ENCODE assay signal across 12 cellular contexts in the genomic region with DNA sequence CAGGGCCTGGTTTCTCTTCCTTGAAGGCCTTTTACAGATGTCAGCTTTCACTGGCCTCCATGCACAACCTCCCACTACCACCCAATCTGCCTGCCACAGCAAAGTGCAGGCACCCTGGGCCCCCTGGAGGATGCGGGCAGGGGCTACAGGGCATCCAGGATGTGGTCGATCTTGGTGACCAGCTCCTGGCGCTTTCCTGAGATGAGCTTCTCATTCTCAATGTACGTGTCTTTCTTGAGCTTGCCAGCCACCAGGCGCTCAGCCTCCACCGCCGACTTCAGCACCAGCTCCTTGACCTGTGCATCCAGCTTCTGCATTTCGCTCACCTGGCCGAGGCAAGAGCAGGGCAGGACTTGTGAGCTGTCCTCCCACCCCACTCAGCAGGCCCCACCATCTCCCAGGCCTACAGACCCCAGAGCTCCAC. TPM values are rescaled to one million over a fixed set of nuclear protein-coding genes. Genes with fewer than 3 reads are reported as not detected.
DNase-seq lines count a peak whose midpoint lies in the region; ATAC-seq and TF ChIP-seq lines count a peak whose summit lies in the region.
"Had no signal": no experiment of that assay in that cellular context is flagged by ENCODE, and none has a peak within 500 bp of the region (broad histone marks: within the 10 kb centered on the region; RNA-seq: fewer than 3 reads in every experiment).

No MANE protein-coding gene starts in this region.

- no peak overlapping the region for H3K4me2 ChIP-seq in KMS-11

- H2AFZ ChIP-seq in KMS-11 (ENCODE audit: low read depth) = no peak overlapping the region

- peaks cover 11% of the 10 kb centered on the region; the same call in 1 of the 2 replicates for H3K36me3 ChIP-seq in KMS-11 (ENCODE audit: insufficient read depth)
- peaks cover 3 to 70% (median 59%) of the 10 kb centered on the region in 6 donors for H3K36me3 ChIP-seq in spleen

- H3K27me3 ChIP-seq in KMS-11 (ENCODE audit: insufficient read depth, low read depth) (no peaks in the 10 kb centered on the region), spleen (replicated peaks in 1 of 7) (no peaks in the 10 kb centered on the region), dorsolateral prefrontal cortex (no peaks in the 10 kb centered on the region)

- no peak for ATAC-seq in activated CD8-positive, alpha-beta memory T cell treated with anti-CD3 and anti-CD28 coated beads, Interleukin-2, amount 10 ng/mL, durations not matched to agents 7 days and 5 days
- ATAC-seq in activated naive CD8-positive, alpha-beta T cell treated with anti-CD3 and anti-CD28 coated beads, Interleukin-2, amount 50 U/mL, for 24 hours = no peak
- ATAC-seq in GM21367 (IDR thresholded peaks at IDR 0.05; ENCODE audit: unreplicated experiment) = no peak

- TF ChIP-seq POLR2A in spleen (IDR thresholded peaks at IDR 0.05) = no peak

- no peaks in the 10 kb centered on the region; the same call in 1 of the 2 replicates for H4K20me1 ChIP-seq in KMS-11 (ENCODE audit: insufficient read depth)

- no peaks in the 10 kb centered on the region for H3K9me3 ChIP-seq in spleen

- 78 to 91% (median 82%) methylated on average over 8 to 9 of the region's 9 CpGs for WGBS in spleen, 5 donors

- TF ChIP-seq CTCF in KMS-11 (conservative IDR thresholded peaks at IDR 0.05; ENCODE audit: low read depth, low read length) (0 out of 2 replicates have a peak, but pooled peaks have one; percentile 19), spleen (IDR thresholded peaks at IDR 0.05 in 8 of 11, conservative IDR thresholded peaks at IDR 0.05 in 3 of 11) (no peak), dorsolateral prefrontal cortex (IDR thresholded peaks at IDR 0.05 in 54 of 56, conservative IDR thresholded peaks at IDR 0.05 in 2 of 56; ENCODE audit: low read depth in 1 of 56, partially characterized antibody in 56 of 56) (no peak)

- no peak overlapping the region for H3K9ac ChIP-seq in KMS-11

- DNase-seq in activated CD8-positive, alpha-beta memory T cell treated with anti-CD3 and anti-CD28 coated beads, Interleukin-2, amount 10 ng/mL, durations not matched to agents 7 days and 5 days = peak; percentile 73
- no peak for DNase-seq in activated CD8-positive, alpha-beta memory T cell treated with anti-CD3 and anti-CD28 coated beads, Interleukin-2, amount 50 U/mL, for 48 hours
- peak; percentile 31 for DNase-seq in activated naive CD8-positive, alpha-beta T cell treated with anti-CD3 and anti-CD28 coated beads, Interleukin-2, amount 50 U/mL, for 24 hours
- DNase-seq in spleen = no peak
- no peak for DNase-seq in dorsolateral prefrontal cortex
- DNase-seq in G401 (ENCODE audit: low spot score) = no peak
- DNase-seq: activated gamma-delta T cell; effector CD8-positive, alpha-beta T cell; NCI-H446 treated with DMSO at 0.1 percent for 48 hours had no signal

- in situ Hi-C loops in G401 (cut with HindIII; ENCODE audit: low sequenced_read_pairs) = no loop called here

- CTCF ChIA-PET in activated CD8-positive, alpha-beta memory T cell treated with anti-CD3 and anti-CD28 coated beads, Interleukin-2, amount 10 ng/mL, durations not matched to agents 7 days and 5 days (lab: Charles Lee) = interaction anchor here (0.9 to 1.2 kb wide), 6 partner anchors 10 to 175 kb away, joined by 3 to 5 read pairs (median 3); no protein-coding TSS in a partner anchor

- no peaks in the 10 kb centered on the region for H3K9me3 Mint-ChIP-seq in activated CD8-positive, alpha-beta memory T cell treated with anti-CD3 and anti-CD28 coated beads, Interleukin-2, amount 10 ng/mL, durations not matched to agents 7 days and 5 days (ENCODE audit: low read depth)
- no peaks in the 10 kb centered on the region for H3K9me3 Mint-ChIP-seq in activated naive CD8-positive, alpha-beta T cell treated with anti-CD3 and anti-CD28 coated beads, Interleukin-2, amount 50 U/mL, for 24 hours

- H3K4me1 Mint-ChIP-seq in activated CD8-positive, alpha-beta memory T cell treated with anti-CD3 and anti-CD28 coated beads, Interleukin-2, amount 10 ng/mL, durations not matched to agents 7 days and 5 days = peaks cover 46% of the 10 kb centered on the region
- H3K4me1 Mint-ChIP-seq in activated naive CD8-positive, alpha-beta T cell treated with anti-CD3 and anti-CD28 coated beads, Interleukin-2, amount 50 U/mL, for 24 hours = peaks cover 43% of the 10 kb centered on the region

- H3K36me3 Mint-ChIP-seq in activated CD8-positive, alpha-beta memory T cell treated with anti-CD3 and anti-CD28 coated beads, Interleukin-2, amount 10 ng/mL, durations not matched to agents 7 days and 5 days = peaks cover 54% of the 10 kb centered on the region
- peaks cover 59% of the 10 kb centered on the region for H3K36me3 Mint-ChIP-seq in activated naive CD8-positive, alpha-beta T cell treated with anti-CD3 and anti-CD28 coated beads, Interleukin-2, amount 50 U/mL, for 24 hours (ENCODE audit: low read depth)

- peaks cover 22% of the 10 kb centered on the region for H3K4me1 ChIP-seq in KMS-11 (ENCODE audit: low read depth, poor library complexity, severe bottlenecking)
- peaks cover 20 to 84% (median 61%) of the 10 kb centered on the region in 6 donors for H3K4me1 ChIP-seq in spleen

- H3K27ac Mint-ChIP-seq in activated CD8-positive, alpha-beta memory T cell treated with anti-CD3 and anti-CD28 coated beads, Interleukin-2, amount 10 ng/mL, durations not matched to agents 7 days and 5 days = peak overlapping the region; percentile 85
- H3K27ac Mint-ChIP-seq in activated naive CD8-positive, alpha-beta T cell treated with anti-CD3 and anti-CD28 coated beads, Interleukin-2, amount 50 U/mL, for 24 hours = peak overlapping the region; percentile 85

- H3K4me3 ChIP-seq in KMS-11 (IDR thresholded peaks at IDR 0.05; ENCODE audit: insufficient read depth, low read depth, low read length) (no peak overlapping the region), spleen (no peak overlapping the region), dorsolateral prefrontal cortex (no peak overlapping the region)
- H3K4me3 ChIP-seq: skin epidermis had no signal

- H3K79me2 ChIP-seq in KMS-11 (ENCODE audit: insufficient read depth, low read depth) = peaks cover 29% of the 10 kb centered on the region; the same call in 1 of the 2 replicates

- H3K4me3 Mint-ChIP-seq in activated CD8-positive, alpha-beta memory T cell treated with anti-CD3 and anti-CD28 coated beads, Interleukin-2, amount 10 ng/mL, durations not matched to agents 7 days and 5 days = no peak overlapping the region
- H3K4me3 Mint-ChIP-seq in activated naive CD8-positive, alpha-beta T cell treated with anti-CD3 and anti-CD28 coated beads, Interleukin-2, amount 50 U/mL, for 24 hours = peak overlapping the region; percentile 32

- intact Hi-C loops in spleen (cut with DNase I; ENCODE audit: low total_unique reads) (no loop called here), dorsolateral prefrontal cortex (cut with DNase I) (no loop called here)

- H3K27me3 Mint-ChIP-seq in activated CD8-positive, alpha-beta memory T cell treated with anti-CD3 and anti-CD28 coated beads, Interleukin-2, amount 10 ng/mL, durations not matched to agents 7 days and 5 days = no peaks in the 10 kb centered on the region
- no peaks in the 10 kb centered on the region for H3K27me3 Mint-ChIP-seq in activated naive CD8-positive, alpha-beta T cell treated with anti-CD3 and anti-CD28 coated beads, Interleukin-2, amount 50 U/mL, for 24 hours

- H3K27ac ChIP-seq in KMS-11 (no peak overlapping the region), spleen (peak overlapping the region in 5 of 8 donors; percentile 76 to 95 (median 93)), dorsolateral prefrontal cortex (peak overlapping the region in 5 of 59 donors; percentile 4 to 39 (median 25))
- H3K27ac ChIP-seq: skin epidermis had no signal

RNA-seq across cellular contexts. Expression of gene RPN1, which starts 30.3 kb away (rescaled TPM):
- 100 to 1,000 TPM; 151 to 175 TPM for total RNA-seq in activated CD8-positive, alpha-beta memory T cell treated with anti-CD3 and anti-CD28 coated beads, Interleukin-2, amount 10 ng/mL, durations not matched to agents 7 days and 5 days
- 100 to 1,000 TPM; 128 to 263 (median 190) TPM for total RNA-seq in spleen
- 10 to 100 TPM; 44.9 to 78.1 (median 75.4) TPM for polyA plus RNA-seq in spleen
- 100 to 1,000 TPM in 12 of 120 experiments, 10 to 100 TPM in 108; 67.6 to 110 (median 88.8) TPM for total RNA-seq in dorsolateral prefrontal cortex
- total RNA-seq in G401 (2014; rRNA removed; shearing (Covaris generic)) = 333 and 383 TPM in 2 replicates

Comparison
In these comparisons a context has a peak if more than half of its experiments do, and no peak if none do; other contexts are left out.
1. DNase-seq: peak in activated CD8-positive, alpha-beta memory T cell treated with anti-CD3 and anti-CD28 coated beads, Interleukin-2, amount 10 ng/mL, durations not matched to agents 7 days and 5 days (single experiment) and activated naive CD8-positive, alpha-beta T cell treated with anti-CD3 and anti-CD28 coated beads, Interleukin-2, amount 50 U/mL, for 24 hours (single experiment); none in activated CD8-positive, alpha-beta memory T cell treated with anti-CD3 and anti-CD28 coated beads, Interleukin-2, amount 50 U/mL, for 48 hours (single experiment), spleen (single experiment), dorsolateral prefrontal cortex (0 of 10) and G401 (single experiment).